Comparison of ENCODE assay signal across 2 cellular contexts in the genomic region with DNA sequence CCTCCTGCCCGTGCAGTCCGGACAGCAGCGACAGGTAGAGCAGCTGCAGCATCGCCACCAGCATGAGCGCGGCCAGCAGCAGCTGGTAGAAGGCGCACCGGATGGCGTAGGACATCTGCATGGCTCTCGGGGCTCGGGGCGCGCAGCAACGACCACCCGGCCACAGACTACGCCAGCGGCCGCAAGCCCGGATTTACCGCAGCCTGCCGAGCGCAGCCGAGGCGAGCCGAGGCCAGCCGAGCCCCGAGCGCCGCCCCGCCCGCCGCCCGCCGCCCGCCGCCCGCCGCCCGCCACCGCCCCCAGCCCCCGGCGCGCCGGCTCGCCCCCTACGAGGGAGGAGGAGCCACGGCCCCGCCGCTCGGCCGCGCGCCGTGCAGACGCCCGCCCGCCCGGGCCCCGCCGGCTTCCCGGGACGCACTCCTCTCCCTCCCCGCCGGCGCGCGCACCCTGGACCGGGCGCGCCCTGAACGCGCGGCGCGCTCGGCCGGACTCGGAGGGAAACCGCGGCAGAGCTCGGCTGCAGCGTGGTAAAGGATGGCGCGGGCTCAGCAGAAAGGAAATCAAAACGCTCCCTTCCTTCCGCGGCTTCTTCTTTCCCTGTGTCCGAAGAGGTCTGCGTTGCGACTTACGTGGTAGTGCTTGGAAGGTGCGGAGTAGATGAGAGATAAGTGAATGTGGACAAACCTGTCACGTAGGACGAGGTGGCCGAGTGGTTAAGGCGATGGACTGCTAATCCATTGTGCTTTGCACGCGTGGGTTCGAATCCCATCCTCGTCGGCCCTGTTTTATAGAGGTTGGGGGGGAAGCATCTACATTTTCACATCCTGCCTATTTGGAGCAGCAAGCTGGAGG.
TF ChIP-seq lines count a peak whose summit lies in the region.

B4GAT1 (minus strand) TSS at position 205 of the 852 bp plus-strand sequence; CDS start at position 121, 84 bp downstream.

TF ChIP-seq in HEK293, 187 proteins besides CTCF, POLR2A, EP300 and RAD21 (continued from another document and continues in another):
- TF ChIP-seq, protein P1, sequence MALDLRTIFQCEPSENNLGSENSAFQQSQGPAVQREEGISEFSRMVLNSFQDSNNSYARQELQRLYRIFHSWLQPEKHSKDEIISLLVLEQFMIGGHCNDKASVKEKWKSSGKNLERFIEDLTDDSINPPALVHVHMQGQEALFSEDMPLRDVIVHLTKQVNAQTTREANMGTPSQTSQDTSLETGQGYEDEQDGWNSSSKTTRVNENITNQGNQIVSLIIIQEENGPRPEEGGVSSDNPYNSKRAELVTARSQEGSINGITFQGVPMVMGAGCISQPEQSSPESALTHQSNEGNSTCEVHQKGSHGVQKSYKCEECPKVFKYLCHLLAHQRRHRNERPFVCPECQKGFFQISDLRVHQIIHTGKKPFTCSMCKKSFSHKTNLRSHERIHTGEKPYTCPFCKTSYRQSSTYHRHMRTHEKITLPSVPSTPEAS (tag by site-specific recombination; IDR thresholded peaks at IDR 0.05): peak; percentile 57
- no peak for TF ChIP-seq ZNF621 (tag by site-specific recombination; IDR thresholded peaks at IDR 0.05)
- peak; percentile 71 for TF ChIP-seq ZFP69B (tag by site-specific recombination; IDR thresholded peaks at IDR 0.05)
- 0 out of 2 replicates have a peak, but pooled peaks have one; percentile 18 for TF ChIP-seq ZNF146 (tag by site-specific recombination; IDR thresholded peaks at IDR 0.05)
- TF ChIP-seq ZNF24 (tag by site-specific recombination; IDR thresholded peaks at IDR 0.05): peak; percentile 88
- no peak for TF ChIP-seq ZNF350 (tag by site-specific recombination; IDR thresholded peaks at IDR 0.05)
- TF ChIP-seq ZNF398 (tag by site-specific recombination; IDR thresholded peaks at IDR 0.05): peak; percentile 59
- TF ChIP-seq SALL2 (tag by site-specific recombination; IDR thresholded peaks at IDR 0.05; ENCODE audit: borderline replicate concordance): 0 out of 2 replicates have a peak, but pooled peaks have one; percentile 73
- TF ChIP-seq ZBTB17 (tag by site-specific recombination; IDR thresholded peaks at IDR 0.05): peak; percentile 93
- peak; percentile 80 for TF ChIP-seq ZSCAN30 (tag by site-specific recombination; IDR thresholded peaks at IDR 0.05)
- TF ChIP-seq ZNF335 (tag by site-specific recombination; conservative IDR thresholded peaks at IDR 0.05): peak; percentile 71
- TF ChIP-seq, protein P2, sequence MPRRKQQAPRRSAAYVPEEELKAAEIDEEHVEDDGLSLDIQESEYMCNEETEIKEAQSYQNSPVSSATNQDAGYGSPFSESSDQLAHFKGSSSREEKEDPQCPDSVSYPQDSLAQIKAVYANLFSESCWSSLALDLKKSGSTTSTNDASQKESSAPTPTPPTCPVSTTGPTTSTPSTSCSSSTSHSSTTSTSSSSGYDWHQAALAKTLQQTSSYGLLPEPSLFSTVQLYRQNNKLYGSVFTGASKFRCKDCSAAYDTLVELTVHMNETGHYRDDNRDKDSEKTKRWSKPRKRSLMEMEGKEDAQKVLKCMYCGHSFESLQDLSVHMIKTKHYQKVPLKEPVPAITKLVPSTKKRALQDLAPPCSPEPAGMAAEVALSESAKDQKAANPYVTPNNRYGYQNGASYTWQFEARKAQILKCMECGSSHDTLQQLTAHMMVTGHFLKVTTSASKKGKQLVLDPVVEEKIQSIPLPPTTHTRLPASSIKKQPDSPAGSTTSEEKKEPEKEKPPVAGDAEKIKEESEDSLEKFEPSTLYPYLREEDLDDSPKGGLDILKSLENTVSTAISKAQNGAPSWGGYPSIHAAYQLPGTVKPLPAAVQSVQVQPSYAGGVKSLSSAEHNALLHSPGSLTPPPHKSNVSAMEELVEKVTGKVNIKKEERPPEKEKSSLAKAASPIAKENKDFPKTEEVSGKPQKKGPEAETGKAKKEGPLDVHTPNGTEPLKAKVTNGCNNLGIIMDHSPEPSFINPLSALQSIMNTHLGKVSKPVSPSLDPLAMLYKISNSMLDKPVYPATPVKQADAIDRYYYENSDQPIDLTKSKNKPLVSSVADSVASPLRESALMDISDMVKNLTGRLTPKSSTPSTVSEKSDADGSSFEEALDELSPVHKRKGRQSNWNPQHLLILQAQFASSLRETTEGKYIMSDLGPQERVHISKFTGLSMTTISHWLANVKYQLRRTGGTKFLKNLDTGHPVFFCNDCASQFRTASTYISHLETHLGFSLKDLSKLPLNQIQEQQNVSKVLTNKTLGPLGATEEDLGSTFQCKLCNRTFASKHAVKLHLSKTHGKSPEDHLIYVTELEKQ (tag by site-specific recombination; IDR thresholded peaks at IDR 0.05; ENCODE audit: borderline replicate concordance): peak; percentile 14; the same call in 1 of the 2 replicates
- TF ChIP-seq ZEB2 (tag by site-specific recombination; IDR thresholded peaks at IDR 0.05): peak; percentile 83; the same call in 1 of the 2 replicates
- TF ChIP-seq, protein P3, sequence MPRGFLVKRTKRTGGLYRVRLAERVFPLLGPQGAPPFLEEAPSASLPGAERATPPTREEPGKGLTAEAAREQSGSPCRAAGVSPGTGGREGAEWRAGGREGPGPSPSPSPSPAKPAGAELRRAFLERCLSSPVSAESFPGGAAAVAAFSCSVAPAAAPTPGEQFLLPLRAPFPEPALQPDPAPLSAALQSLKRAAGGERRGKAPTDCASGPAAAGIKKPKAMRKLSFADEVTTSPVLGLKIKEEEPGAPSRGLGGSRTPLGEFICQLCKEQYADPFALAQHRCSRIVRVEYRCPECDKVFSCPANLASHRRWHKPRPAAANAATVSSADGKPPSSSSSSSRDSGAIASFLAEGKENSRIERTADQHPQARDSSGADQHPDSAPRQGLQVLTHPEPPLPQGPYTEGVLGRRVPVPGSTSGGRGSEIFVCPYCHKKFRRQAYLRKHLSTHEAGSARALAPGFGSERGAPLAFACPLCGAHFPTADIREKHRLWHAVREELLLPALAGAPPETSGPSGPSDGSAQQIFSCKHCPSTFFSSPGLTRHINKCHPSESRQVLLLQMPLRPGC (tag by site-specific recombination; IDR thresholded peaks at IDR 0.05): 0 out of 2 replicates have a peak, but pooled peaks have one; percentile 61
- TF ChIP-seq ZNF658 (tag by site-specific recombination; IDR thresholded peaks at IDR 0.05): no peak
- TF ChIP-seq ZNF777 (tag by site-specific recombination; IDR thresholded peaks at IDR 0.05; ENCODE audit: borderline replicate concordance): peak; percentile 53; the same call in 1 of the 2 replicates

TF ChIP-seq in GM12878, 131 proteins besides CTCF, POLR2A, EP300 and RAD21 (continued from another document and continues in another):
- TF ChIP-seq JUNB (IDR thresholded peaks at IDR 0.05) (no peak), SIX5 (IDR thresholded peaks at IDR 0.05; ENCODE audit: low read depth, low read length, severe bottlenecking) (no peak), RCOR1 (conservative IDR thresholded peaks at IDR 0.05; ENCODE audit: low read depth, low read length) (0 out of 2 replicates have a peak, but pooled peaks have one; percentile 64), SP1 (IDR thresholded peaks at IDR 0.05; ENCODE audit: low read depth, low read length) (peak; percentile 8), ESRRA (IDR thresholded peaks at IDR 0.05; ENCODE audit: low read length) (no peak), FOXM1 (IDR thresholded peaks at IDR 0.05; ENCODE audit: low read depth, low read length) (no peak), STAT3 (IDR thresholded peaks at IDR 0.05; ENCODE audit: low read depth, low read length) (no peak), RAD51 (IDR thresholded peaks at IDR 0.05) (no peak), SUPT20H (IDR thresholded peaks at IDR 0.05; ENCODE audit: borderline replicate concordance, control insufficient read depth, low read depth, low read length) (no peak), KAT2A (conservative IDR thresholded peaks at IDR 0.05; ENCODE audit: control insufficient read depth, low read depth, low read length) (no peak), ASH2L (IDR thresholded peaks at IDR 0.05; ENCODE audit: borderline replicate concordance, low read depth) (peak; percentile 99), USF1 (IDR thresholded peaks at IDR 0.05; ENCODE audit: borderline replicate concordance, extremely low read length, insufficient read depth, low read depth, low read length) (no peak), BCL11A (IDR thresholded peaks at IDR 0.05; ENCODE audit: low read depth, low read length) (no peak), RELB (IDR thresholded peaks at IDR 0.05; ENCODE audit: low read depth) (no peak), SIN3A (IDR thresholded peaks at IDR 0.05; ENCODE audit: low read depth, low read length) (no peak), E4F1 (IDR thresholded peaks at IDR 0.05; ENCODE audit: borderline replicate concordance, partially characterized antibody) (no peak), CHD4 (IDR thresholded peaks at IDR 0.05) (no peak), BMI1 (IDR thresholded peaks at IDR 0.05; ENCODE audit: borderline replicate concordance) (no peak), MYC (IDR thresholded peaks at IDR 0.05; ENCODE audit: insufficient read depth, insufficient read length, insufficient replicate concordance, low read length, severe bottlenecking) (no peak), TCF3 (IDR thresholded peaks at IDR 0.05; ENCODE audit: borderline replicate concordance, insufficient read depth, low read depth, low read length) (no peak)
- TF ChIP-seq, protein P4, sequence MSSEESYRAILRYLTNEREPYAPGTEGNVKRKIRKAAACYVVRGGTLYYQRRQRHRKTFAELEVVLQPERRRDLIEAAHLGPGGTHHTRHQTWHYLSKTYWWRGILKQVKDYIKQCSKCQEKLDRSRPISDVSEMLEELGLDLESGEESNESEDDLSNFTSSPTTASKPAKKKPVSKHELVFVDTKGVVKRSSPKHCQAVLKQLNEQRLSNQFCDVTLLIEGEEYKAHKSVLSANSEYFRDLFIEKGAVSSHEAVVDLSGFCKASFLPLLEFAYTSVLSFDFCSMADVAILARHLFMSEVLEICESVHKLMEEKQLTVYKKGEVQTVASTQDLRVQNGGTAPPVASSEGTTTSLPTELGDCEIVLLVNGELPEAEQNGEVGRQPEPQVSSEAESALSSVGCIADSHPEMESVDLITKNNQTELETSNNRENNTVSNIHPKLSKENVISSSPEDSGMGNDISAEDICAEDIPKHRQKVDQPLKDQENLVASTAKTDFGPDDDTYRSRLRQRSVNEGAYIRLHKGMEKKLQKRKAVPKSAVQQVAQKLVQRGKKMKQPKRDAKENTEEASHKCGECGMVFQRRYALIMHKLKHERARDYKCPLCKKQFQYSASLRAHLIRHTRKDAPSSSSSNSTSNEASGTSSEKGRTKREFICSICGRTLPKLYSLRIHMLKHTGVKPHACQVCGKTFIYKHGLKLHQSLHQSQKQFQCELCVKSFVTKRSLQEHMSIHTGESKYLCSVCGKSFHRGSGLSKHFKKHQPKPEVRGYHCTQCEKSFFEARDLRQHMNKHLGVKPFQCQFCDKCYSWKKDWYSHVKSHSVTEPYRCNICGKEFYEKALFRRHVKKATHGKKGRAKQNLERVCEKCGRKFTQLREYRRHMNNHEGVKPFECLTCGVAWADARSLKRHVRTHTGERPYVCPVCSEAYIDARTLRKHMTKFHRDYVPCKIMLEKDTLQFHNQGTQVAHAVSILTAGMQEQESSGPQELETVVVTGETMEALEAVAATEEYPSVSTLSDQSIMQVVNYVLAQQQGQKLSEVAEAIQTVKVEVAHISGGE (CRISPR knock-in tag; IDR thresholded peaks at IDR 0.05): no peak
- TF ChIP-seq, protein P5, sequence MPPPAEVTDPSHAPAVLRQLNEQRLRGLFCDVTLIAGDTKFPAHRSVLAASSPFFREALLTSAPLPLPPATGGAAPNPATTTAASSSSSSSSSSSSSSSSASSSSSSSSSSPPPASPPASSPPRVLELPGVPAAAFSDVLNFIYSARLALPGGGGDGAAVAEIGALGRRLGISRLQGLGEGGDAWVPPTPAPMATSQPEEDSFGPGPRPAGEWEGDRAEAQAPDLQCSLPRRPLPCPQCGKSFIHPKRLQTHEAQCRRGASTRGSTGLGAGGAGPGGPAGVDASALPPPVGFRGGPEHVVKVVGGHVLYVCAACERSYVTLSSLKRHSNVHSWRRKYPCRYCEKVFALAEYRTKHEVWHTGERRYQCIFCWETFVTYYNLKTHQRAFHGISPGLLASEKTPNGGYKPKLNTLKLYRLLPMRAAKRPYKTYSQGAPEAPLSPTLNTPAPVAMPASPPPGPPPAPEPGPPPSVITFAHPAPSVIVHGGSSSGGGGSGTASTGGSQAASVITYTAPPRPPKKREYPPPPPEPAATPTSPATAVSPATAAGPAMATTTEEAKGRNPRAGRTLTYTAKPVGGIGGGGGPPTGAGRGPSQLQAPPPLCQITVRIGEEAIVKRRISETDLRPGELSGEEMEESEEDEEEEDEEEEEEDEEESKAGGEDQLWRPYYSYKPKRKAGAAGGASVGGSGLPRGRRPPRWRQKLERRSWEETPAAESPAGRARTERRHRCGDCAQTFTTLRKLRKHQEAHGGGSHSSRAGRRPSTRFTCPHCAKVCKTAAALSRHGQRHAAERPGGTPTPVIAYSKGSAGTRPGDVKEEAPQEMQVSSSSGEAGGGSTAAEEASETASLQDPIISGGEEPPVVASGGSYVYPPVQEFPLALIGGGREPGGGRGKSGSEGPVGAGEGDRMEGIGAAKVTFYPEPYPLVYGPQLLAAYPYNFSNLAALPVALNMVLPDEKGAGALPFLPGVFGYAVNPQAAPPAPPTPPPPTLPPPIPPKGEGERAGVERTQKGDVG (CRISPR knock-in tag; IDR thresholded peaks at IDR 0.05): no peak
